Comparison of ENCODE assay signal across 1 cellular context in the genomic region with DNA sequence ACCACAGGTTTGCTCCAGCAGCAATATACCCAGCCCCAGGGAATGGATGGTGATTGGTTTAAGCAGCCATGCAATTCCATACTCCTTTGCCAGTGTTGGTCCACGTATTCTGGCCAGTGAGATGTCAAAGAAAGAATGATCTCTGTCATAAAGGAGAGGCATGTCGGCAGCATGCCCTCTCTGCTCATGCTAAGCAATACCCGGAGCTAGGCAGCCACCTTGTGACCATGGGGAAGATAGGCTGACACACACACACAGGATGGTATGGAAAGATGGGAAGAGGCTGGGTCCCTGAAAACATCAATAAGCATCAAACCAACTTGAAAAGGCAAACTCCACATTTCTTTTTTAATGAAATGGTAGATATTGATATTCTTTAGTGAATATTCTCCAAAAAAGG.
TF ChIP-seq lines count a peak whose summit lies in the region.

No MANE protein-coding gene starts in this region.

TF ChIP-seq in liver, 16 proteins besides CTCF, POLR2A, EP300 and RAD21 (continued from another document):
- TF ChIP-seq SP1 (IDR thresholded peaks at IDR 0.05) = no peak
- TF ChIP-seq TAF1 (conservative IDR thresholded peaks at IDR 0.05) = no peak
- no peak for TF ChIP-seq RXRA (IDR thresholded peaks at IDR 0.05)
- no peak for TF ChIP-seq FOXA1 (IDR thresholded peaks at IDR 0.05)
- TF ChIP-seq NR2F2 (IDR thresholded peaks at IDR 0.05) = no peak
- TF ChIP-seq, protein P1, sequence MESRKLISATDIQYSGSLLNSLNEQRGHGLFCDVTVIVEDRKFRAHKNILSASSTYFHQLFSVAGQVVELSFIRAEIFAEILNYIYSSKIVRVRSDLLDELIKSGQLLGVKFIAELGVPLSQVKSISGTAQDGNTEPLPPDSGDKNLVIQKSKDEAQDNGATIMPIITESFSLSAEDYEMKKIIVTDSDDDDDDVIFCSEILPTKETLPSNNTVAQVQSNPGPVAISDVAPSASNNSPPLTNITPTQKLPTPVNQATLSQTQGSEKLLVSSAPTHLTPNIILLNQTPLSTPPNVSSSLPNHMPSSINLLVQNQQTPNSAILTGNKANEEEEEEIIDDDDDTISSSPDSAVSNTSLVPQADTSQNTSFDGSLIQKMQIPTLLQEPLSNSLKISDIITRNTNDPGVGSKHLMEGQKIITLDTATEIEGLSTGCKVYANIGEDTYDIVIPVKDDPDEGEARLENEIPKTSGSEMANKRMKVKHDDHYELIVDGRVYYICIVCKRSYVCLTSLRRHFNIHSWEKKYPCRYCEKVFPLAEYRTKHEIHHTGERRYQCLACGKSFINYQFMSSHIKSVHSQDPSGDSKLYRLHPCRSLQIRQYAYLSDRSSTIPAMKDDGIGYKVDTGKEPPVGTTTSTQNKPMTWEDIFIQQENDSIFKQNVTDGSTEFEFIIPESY (IDR thresholded peaks at IDR 0.05) = no peak
- no peak for TF ChIP-seq JUND (IDR thresholded peaks at IDR 0.05)
- TF ChIP-seq HNF4A (conservative IDR thresholded peaks at IDR 0.05) = no peak
- TF ChIP-seq, protein P2, sequence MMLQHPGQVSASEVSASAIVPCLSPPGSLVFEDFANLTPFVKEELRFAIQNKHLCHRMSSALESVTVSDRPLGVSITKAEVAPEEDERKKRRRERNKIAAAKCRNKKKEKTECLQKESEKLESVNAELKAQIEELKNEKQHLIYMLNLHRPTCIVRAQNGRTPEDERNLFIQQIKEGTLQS (IDR thresholded peaks at IDR 0.05) = no peak
- TF ChIP-seq HNF4G (IDR thresholded peaks at IDR 0.05) = no peak
